In the genomic region with DNA sequence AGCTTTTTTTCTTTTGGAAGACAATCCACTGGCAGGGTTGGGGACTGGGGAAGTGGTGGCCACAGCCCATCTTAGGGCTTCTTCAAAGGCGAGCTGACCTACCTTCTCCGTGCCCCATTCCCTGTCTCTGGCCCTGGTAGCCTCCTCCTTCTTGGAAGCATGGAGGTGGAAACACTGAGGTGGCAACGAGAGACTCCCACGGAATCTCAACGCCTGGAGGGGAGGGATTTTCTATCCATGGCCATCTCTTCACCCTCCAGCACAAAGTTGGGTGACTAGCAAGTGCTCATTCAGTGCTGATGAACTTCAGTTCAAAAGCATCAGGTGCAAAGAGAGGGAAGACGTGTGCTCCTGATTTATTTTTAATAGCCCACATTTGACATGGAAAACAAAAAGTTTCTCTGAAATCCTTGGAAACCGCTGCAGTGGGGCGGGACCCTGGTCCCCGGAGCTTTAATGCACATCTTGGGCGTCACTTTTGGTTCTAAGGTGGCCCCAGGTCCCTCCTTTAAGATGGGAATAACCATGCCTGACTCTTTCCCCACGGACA, we compare ENCODE assay signal across 8 cellular contexts. TPM values are rescaled to one million over a fixed set of nuclear protein-coding genes. Genes with fewer than 3 reads are reported as not detected.
DNase-seq lines count a peak whose midpoint lies in the region; ATAC-seq and TF ChIP-seq lines count a peak whose summit lies in the region.

No MANE protein-coding gene starts in this region.

- H3F3A ChIP-seq in Loucy (ENCODE audit: low read depth) = no peaks in the 10 kb centered on the region

- H2AFZ ChIP-seq in Loucy (ENCODE audit: low read length) = peak overlapping the region; percentile 97

- no peak for ATAC-seq in natural killer cell treated with Interleukin-12 subunit alpha and Interleukin-12 subunit beta and Interleukin-15 and Interleukin-18, amount 100 ng/mL, for 72 hours
- ATAC-seq in GM18517 (IDR thresholded peaks at IDR 0.05; ENCODE audit: unreplicated experiment) (no peak), GM21360 (IDR thresholded peaks at IDR 0.05; ENCODE audit: unreplicated experiment) (no peak)

- peaks cover 0 to 9% of the 10 kb centered on the region in 2 donors for H3K27me3 Mint-ChIP-seq in natural killer cell treated with Interleukin-12 subunit alpha and Interleukin-12 subunit beta and Interleukin-15 and Interleukin-18, amount 100 ng/mL, for 72 hours

- H3K4me1 ChIP-seq in BLaER1 treated with 17β-estradiol and CSF1 and Interleukin-3, amounts not matched to agents 10 nM and 100 nM = peaks cover 10 to 25% (median 14%) of the 10 kb centered on the region in 10 experiments; a peak in 19 of 20 replicates
- H3K4me1 ChIP-seq in Loucy (ENCODE audit: insufficient read depth, low read length, poor library complexity, severe bottlenecking) = peaks cover 6% of the 10 kb centered on the region

- intact Hi-C loops in dorsolateral prefrontal cortex (cut with DNase I) = loop anchor here in 1 of 2 donors (10.0 kb wide), 1 partner anchor 93 kb away; no protein-coding TSS in a partner anchor

- H4K20me1 ChIP-seq in BLaER1 treated with 17β-estradiol and CSF1 and Interleukin-3, amounts not matched to agents 10 nM and 100 nM = no peaks in the 10 kb centered on the region
- H4K20me1 ChIP-seq in Loucy (ENCODE audit: insufficient read depth, low read length, poor library complexity, severe bottlenecking) = no peaks in the 10 kb centered on the region

- peak overlapping the region; percentile 54 to 56 for H3K27ac Mint-ChIP-seq in natural killer cell treated with Interleukin-12 subunit alpha and Interleukin-12 subunit beta and Interleukin-15 and Interleukin-18, amount 100 ng/mL, for 72 hours

- no peaks in the 10 kb centered on the region for H3K9me3 Mint-ChIP-seq in natural killer cell treated with Interleukin-12 subunit alpha and Interleukin-12 subunit beta and Interleukin-15 and Interleukin-18, amount 100 ng/mL, for 72 hours

- peaks cover 0 to 6% (median 0%) of the 10 kb centered on the region in 11 experiments; a peak in 1 of 22 replicates for H3K9me3 ChIP-seq in BLaER1 treated with 17β-estradiol and CSF1 and Interleukin-3, amounts not matched to agents 10 nM and 100 nM (replicated peaks in 1 of 11)
- no peaks in the 10 kb centered on the region for H3K9me3 ChIP-seq in Loucy (ENCODE audit: insufficient read depth, low read depth, low read length)

- in situ Hi-C loops in G401 (cut with HindIII; ENCODE audit: low sequenced_read_pairs) = no loop called here

- peaks cover 0 to 3% (median 0%) of the 10 kb centered on the region in 11 experiments; a peak in 4 of 22 replicates for H3K27me3 ChIP-seq in BLaER1 treated with 17β-estradiol and CSF1 and Interleukin-3, amounts not matched to agents 10 nM and 100 nM
- no peaks in the 10 kb centered on the region for H3K27me3 ChIP-seq in Loucy (ENCODE audit: insufficient read depth, low read length, poor library complexity, severe bottlenecking)
- no peaks in the 10 kb centered on the region for H3K27me3 ChIP-seq in dorsolateral prefrontal cortex

- peak overlapping the region; percentile 54 to 79 (median 70) for H3K9ac ChIP-seq in BLaER1 treated with 17β-estradiol and CSF1 and Interleukin-3, amounts not matched to agents 10 nM and 100 nM
- H3K9ac ChIP-seq in Loucy (ENCODE audit: low read depth, low read length, poor library complexity, severe bottlenecking) = peak overlapping the region; percentile 73

- peak overlapping the region; percentile 62 to 81 (median 76) for H3K4me3 ChIP-seq in BLaER1 treated with 17β-estradiol and CSF1 and Interleukin-3, amounts not matched to agents 10 nM and 100 nM
- peak overlapping the region; percentile 86 for H3K4me3 ChIP-seq in Loucy (ENCODE audit: low read length, poor library complexity, severe bottlenecking)
- peak overlapping the region; percentile 55 to 99 (median 87) for H3K4me3 ChIP-seq in dorsolateral prefrontal cortex

- no peaks in the 10 kb centered on the region for H3K36me3 ChIP-seq in BLaER1 treated with 17β-estradiol and CSF1 and Interleukin-3, amounts not matched to agents 10 nM and 100 nM
- H3K36me3 ChIP-seq in Loucy (ENCODE audit: insufficient read depth, low read length) = no peaks in the 10 kb centered on the region

- H3K27ac ChIP-seq in BLaER1 treated with 17β-estradiol and CSF1 and Interleukin-3, amounts not matched to agents 10 nM and 100 nM = peak overlapping the region in 9 of 11 experiments; percentile 23 to 63 (median 40); a peak in 17 of 22 replicates
- H3K27ac ChIP-seq in dorsolateral prefrontal cortex = peak overlapping the region in 23 of 59 donors; percentile 3 to 82 (median 47)

- DNase-seq in dorsolateral prefrontal cortex (no peak), G401 (ENCODE audit: low spot score) (no peak), COR-L47 (lab: John Stamatoyannopoulos, UW) (no peak)
- DNase-seq in natural killer cell treated with Interleukin-12 subunit alpha and Interleukin-12 subunit beta and Interleukin-15 and Interleukin-18, amount 100 ng/mL, for 72 hours (ENCODE audit: low spot score) = no peak

- no peaks in the 10 kb centered on the region for H3K79me2 ChIP-seq in Loucy (ENCODE audit: insufficient read depth, low read length)

- peaks cover 5 to 8% of the 10 kb centered on the region in 2 donors for H3K4me1 Mint-ChIP-seq in natural killer cell treated with Interleukin-12 subunit alpha and Interleukin-12 subunit beta and Interleukin-15 and Interleukin-18, amount 100 ng/mL, for 72 hours (ENCODE audit: low read depth in 2 of 2)

- TF ChIP-seq CTCF in Loucy (conservative IDR thresholded peaks at IDR 0.05; ENCODE audit: low read length) (no peak), dorsolateral prefrontal cortex (IDR thresholded peaks at IDR 0.05 in 54 of 56, conservative IDR thresholded peaks at IDR 0.05 in 2 of 56; ENCODE audit: low read depth in 1 of 56, partially characterized antibody in 56 of 56) (no peak)

- no peaks in the 10 kb centered on the region for H3K9me2 ChIP-seq in Loucy (replicated peaks; ENCODE audit: low read depth, low read length)

- peak overlapping the region; percentile 90 for H3K4me3 Mint-ChIP-seq in natural killer cell treated with Interleukin-12 subunit alpha and Interleukin-12 subunit beta and Interleukin-15 and Interleukin-18, amount 100 ng/mL, for 72 hours

- no peaks in the 10 kb centered on the region for H3K36me3 Mint-ChIP-seq in natural killer cell treated with Interleukin-12 subunit alpha and Interleukin-12 subunit beta and Interleukin-15 and Interleukin-18, amount 100 ng/mL, for 72 hours

- peak overlapping the region; percentile 82 to 97 (median 94) for H3K4me2 ChIP-seq in BLaER1 treated with 17β-estradiol and CSF1 and Interleukin-3, amounts not matched to agents 10 nM and 100 nM
- H3K4me2 ChIP-seq in Loucy (ENCODE audit: low read depth, low read length, poor library complexity, severe bottlenecking) = peak overlapping the region; percentile 87

RNA-seq across cellular contexts. Expression of gene ARMC9, which starts 0.6 kb away (rescaled TPM):
- total RNA-seq in dorsolateral prefrontal cortex = 10 to 100 TPM; 18.3 to 77.0 (median 52.4) TPM
- 1 to 10 TPM; 2.5 to 4.8 TPM for total RNA-seq in natural killer cell treated with Interleukin-12 subunit alpha and Interleukin-12 subunit beta and Interleukin-15 and Interleukin-18, amount 100 ng/mL, for 72 hours
- 165 and 166 TPM in 2 replicates for total RNA-seq in G401 (2014; rRNA removed; shearing (Covaris generic))
